In the genomic region with DNA sequence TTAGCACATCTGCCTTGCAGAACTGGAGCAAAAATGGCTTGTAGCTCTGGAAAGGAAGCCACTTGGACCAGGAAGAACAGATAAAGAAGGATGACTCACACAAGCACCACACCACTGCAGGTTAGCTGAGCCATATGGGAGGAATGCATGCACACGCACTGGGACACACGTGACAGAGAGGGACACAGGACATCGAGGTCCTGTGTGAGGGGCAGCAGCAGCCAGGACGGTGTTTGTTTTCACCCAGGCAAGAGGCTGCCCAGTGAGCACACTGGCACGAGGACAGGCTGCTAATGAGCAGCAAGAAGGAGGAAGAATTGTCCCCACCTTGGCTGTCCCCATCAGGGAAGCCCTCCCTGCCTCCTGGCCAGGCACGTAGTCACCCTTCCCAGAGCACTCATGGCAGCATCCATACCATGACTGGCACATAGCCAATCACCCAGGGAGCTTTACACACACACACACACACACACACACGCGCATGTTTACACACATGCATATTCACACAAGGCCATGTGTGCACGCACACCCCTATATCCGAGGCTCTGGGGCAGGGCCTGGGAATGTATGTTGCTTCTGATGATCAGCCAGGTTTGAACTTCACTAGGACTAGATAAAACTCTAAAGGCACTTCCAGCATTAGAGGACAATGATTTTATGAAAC, we compare ENCODE assay signal across 10 cellular contexts. TPM values are rescaled to one million over a fixed set of nuclear protein-coding genes. Genes with fewer than 3 reads are reported as not detected.
DNase-seq lines count a peak whose midpoint lies in the region; ATAC-seq and TF ChIP-seq lines count a peak whose summit lies in the region.
"Had no signal": no experiment of that assay in that cellular context is flagged by ENCODE, and none has a peak within 500 bp of the region (broad histone marks: within the 10 kb centered on the region; RNA-seq: fewer than 3 reads in every experiment).

No MANE protein-coding gene starts in this region.

- H3K4me1 ChIP-seq in skeletal muscle tissue (ENCODE audit: control insufficient read depth in 3 of 3, insufficient read depth in 3 of 3, low read length in 3 of 3) = peaks cover 59 to 76% (median 63%) of the 10 kb centered on the region in 3 donors

- H3K36me3 Mint-ChIP-seq in T-helper 17 cell (ENCODE audit: low read depth) = peaks cover 4% of the 10 kb centered on the region

- H3K4me3 Mint-ChIP-seq in T-helper 17 cell = peak overlapping the region; percentile 41
- H3K4me3 Mint-ChIP-seq: activated naive CD8-positive, alpha-beta T cell treated with anti-CD3 and anti-CD28 coated beads, Interleukin-2, amount 10 ng/mL, durations not matched to agents 7 days and 5 days had no signal

- no peaks in the 10 kb centered on the region for H3K27me3 ChIP-seq in skeletal muscle tissue (ENCODE audit: control insufficient read depth in 3 of 3, insufficient read depth in 3 of 3, low read length in 3 of 3)

- DNase-seq in H4 (ENCODE audit: low spot score) (peak; percentile 74), T-helper 17 cell (no peak), fibroblast of pulmonary artery (ENCODE audit: low read depth) (peak; percentile 74), NAMALWA (ENCODE audit: low spot score) (no peak), NCI-H1092 treated with DMSO at 0.1 percent for 48 hours (lab: John Stamatoyannopoulos, UW) (no peak)
- no peak for DNase-seq in activated CD4-positive, alpha-beta T cell treated with anti-CD3 and anti-CD28 coated beads, Interleukin-2, amount 50 U/mL, for 48 hours
- DNase-seq: activated naive CD8-positive, alpha-beta T cell treated with anti-CD3 and anti-CD28 coated beads, Interleukin-2, amount 10 ng/mL, durations not matched to agents 7 days and 5 days; SHP77 had no signal

- peak overlapping the region; percentile 82 for H3K27ac ChIP-seq in skeletal muscle tissue (ENCODE audit: low read depth, low read length)

- peak overlapping the region; percentile 82 for H3K27ac Mint-ChIP-seq in T-helper 17 cell

- peaks cover 26% of the 10 kb centered on the region for H3K4me1 Mint-ChIP-seq in T-helper 17 cell

- H3K36me3 ChIP-seq in skeletal muscle tissue (ENCODE audit: control insufficient read depth in 3 of 3, insufficient read depth in 3 of 3, low read length in 3 of 3) = no peaks in the 10 kb centered on the region

- no peak overlapping the region for H3K4me3 ChIP-seq in fibroblast of pulmonary artery (replicated peaks; ENCODE audit: low read depth, low read length)
- H3K4me3 ChIP-seq in skeletal muscle tissue (ENCODE audit: low read length in 3 of 3) = peak overlapping the region in 2 of 3 donors; percentile 16 to 45

- H3K9me3 ChIP-seq in T-helper 17 cell (ENCODE audit: control insufficient read depth, low read length, poor library complexity, severe bottlenecking) (no peaks in the 10 kb centered on the region), skeletal muscle tissue (ENCODE audit: control insufficient read depth in 3 of 3, low read length in 3 of 3) (no peaks in the 10 kb centered on the region)

- no peak for TF ChIP-seq CTCF in fibroblast of pulmonary artery (IDR thresholded peaks at IDR 0.05; ENCODE audit: low read length, missing control alignments)

- no peaks in the 10 kb centered on the region for H3K27me3 Mint-ChIP-seq in T-helper 17 cell
- H3K27me3 Mint-ChIP-seq: activated naive CD8-positive, alpha-beta T cell treated with anti-CD3 and anti-CD28 coated beads, Interleukin-2, amount 10 ng/mL, durations not matched to agents 7 days and 5 days had no signal

- peak overlapping the region in 1 of 3 donors; percentile 60 for H3K9ac ChIP-seq in skeletal muscle tissue (ENCODE audit: low read depth in 1 of 3, low read length in 3 of 3)

- no peak for ATAC-seq in T-helper 17 cell
- ATAC-seq in GM21786 (IDR thresholded peaks at IDR 0.05; ENCODE audit: unreplicated experiment) = no peak

RNA-seq across cellular contexts. Expression of gene SPTBN5, which starts 24.0 kb away (rescaled TPM):
- not detected in 2 replicates for total RNA-seq in H4 (2014; rRNA removed; shearing (Covaris generic))
- total RNA-seq in T-helper 17 cell = 1 to 10 TPM; 1.9 to 2.2 TPM
- total RNA-seq in skeletal muscle tissue = 1.0 TPM

RNA-seq across cellular contexts. Expression of gene EHD4, which starts 54.5 kb away (rescaled TPM):
- 6.0 and 6.8 TPM in 2 replicates for total RNA-seq in H4 (2014; rRNA removed; shearing (Covaris generic))
- total RNA-seq in T-helper 17 cell (10 to 100 TPM; 57.6 to 79.9 TPM), skeletal muscle tissue (24.0 TPM)

Comparison
In these comparisons a context has a peak if more than half of its experiments do, and no peak if none do; other contexts are left out.
1. DNase-seq: peak in H4 (single experiment) and fibroblast of pulmonary artery (single experiment); none in T-helper 17 cell (0 of 3), NAMALWA (single experiment), NCI-H1092 treated with DMSO at 0.1 percent for 48 hours (single experiment) and activated CD4-positive, alpha-beta T cell treated with anti-CD3 and anti-CD28 coated beads, Interleukin-2, amount 50 U/mL, for 48 hours (0 of 2).